In the genomic region with DNA sequence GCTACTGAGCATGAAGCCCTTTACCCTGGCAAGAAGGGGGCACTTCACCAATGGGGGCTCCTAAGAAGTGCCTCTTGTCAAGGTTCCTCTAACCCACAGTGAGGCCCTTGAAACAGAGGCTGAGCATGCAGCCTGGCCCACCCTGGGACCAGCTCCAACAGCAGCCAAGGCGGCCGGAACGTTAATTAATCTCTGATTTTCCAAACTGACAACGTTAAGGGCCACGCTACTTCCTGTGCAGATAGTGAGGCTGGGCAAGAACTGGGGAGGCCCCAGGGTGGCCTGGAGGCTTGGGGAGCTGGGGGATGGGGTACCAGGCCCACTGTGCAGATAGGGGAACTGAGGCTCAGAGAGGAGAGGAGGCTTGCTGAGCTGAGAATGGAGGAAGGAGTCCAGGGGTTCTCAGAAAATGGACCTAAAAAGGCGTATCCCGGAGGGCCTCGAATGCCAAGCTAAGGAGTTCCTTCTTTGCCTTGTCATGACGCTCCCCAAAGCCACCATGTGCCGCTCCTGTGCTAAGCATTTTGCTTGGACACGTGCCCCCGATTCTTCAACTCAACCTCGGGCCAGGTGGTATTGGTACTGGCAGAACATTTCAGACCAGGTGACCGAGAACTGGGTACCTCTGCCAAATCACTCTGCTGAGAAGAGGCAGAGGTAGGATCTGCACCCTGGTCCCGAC, we compare ENCODE assay signal across 13 cellular contexts.
DNase-seq lines count a peak whose midpoint lies in the region; ATAC-seq and TF ChIP-seq lines count a peak whose summit lies in the region.
"Had no signal": no experiment of that assay in that cellular context is flagged by ENCODE, and none has a peak within 500 bp of the region (broad histone marks: within the 10 kb centered on the region; RNA-seq: fewer than 3 reads in every experiment).

No MANE protein-coding gene starts in this region.

- H3K27me3 Mint-ChIP-seq in activated naive CD4-positive, alpha-beta T cell treated with anti-CD3 and anti-CD28 coated beads, Interleukin-2, amount 10 ng/mL, durations not matched to agents 7 days and 5 days = no peaks in the 10 kb centered on the region
- no peaks in the 10 kb centered on the region for H3K27me3 Mint-ChIP-seq in type B pancreatic cell

- peak overlapping the region; percentile 35 to 81 for H3K18ac ChIP-seq in mesenchymal stem cell (ENCODE audit: low read depth in 1 of 2, low read length in 2 of 2)

- H3K9me3 ChIP-seq in mesenchymal stem cell (ENCODE audit: control insufficient read depth, low read length) = no peaks in the 10 kb centered on the region

- H3K27me3 ChIP-seq in brain microvascular endothelial cell (replicated peaks) (no peaks in the 10 kb centered on the region), mesenchymal stem cell (ENCODE audit: control insufficient read depth in 1 of 2, insufficient read depth in 1 of 2, low read length in 2 of 2) (no peaks in the 10 kb centered on the region)

- peak overlapping the region; percentile 79 for H3K9ac ChIP-seq in mesenchymal stem cell (ENCODE audit: low read length)

- no peak overlapping the region for H3K4me3 ChIP-seq in brain microvascular endothelial cell (ENCODE audit: low read depth, low read length)
- no peak overlapping the region for H3K4me3 ChIP-seq in mesenchymal stem cell (ENCODE audit: insufficient read depth in 1 of 2, low read depth in 1 of 2, low read length in 2 of 2)

- peak overlapping the region; percentile 75 for H3K27ac Mint-ChIP-seq in activated naive CD4-positive, alpha-beta T cell treated with anti-CD3 and anti-CD28 coated beads, Interleukin-2, amount 10 ng/mL, durations not matched to agents 7 days and 5 days
- H3K27ac Mint-ChIP-seq in activated naive CD4-positive, alpha-beta T cell treated with anti-CD3 and anti-CD28 coated beads, Interleukin-2, amount 50 U/mL, for 72 hours = no peak overlapping the region
- peak overlapping the region; percentile 89 for H3K27ac Mint-ChIP-seq in type B pancreatic cell

- H3K79me1 ChIP-seq in mesenchymal stem cell (replicated peaks; ENCODE audit: low read length, poor library complexity, severe bottlenecking) = no peaks in the 10 kb centered on the region

- H3K9me3 Mint-ChIP-seq in activated naive CD4-positive, alpha-beta T cell treated with anti-CD3 and anti-CD28 coated beads, Interleukin-2, amount 10 ng/mL, durations not matched to agents 7 days and 5 days = no peaks in the 10 kb centered on the region
- H3K9me3 Mint-ChIP-seq in activated naive CD4-positive, alpha-beta T cell treated with anti-CD3 and anti-CD28 coated beads, Interleukin-2, amount 50 U/mL, for 72 hours = no peaks in the 10 kb centered on the region
- H3K9me3 Mint-ChIP-seq in type B pancreatic cell = no peaks in the 10 kb centered on the region

- H3K14ac ChIP-seq in mesenchymal stem cell (ENCODE audit: low read length in 2 of 2) = peak overlapping the region in 1 of 2 experiments; percentile 12

- no peak for TF ChIP-seq CTCF in brain microvascular endothelial cell (IDR thresholded peaks at IDR 0.05; ENCODE audit: low read depth, low read length, missing control alignments)
- TF ChIP-seq CTCF in type B pancreatic cell (conservative IDR thresholded peaks at IDR 0.05) = no peak

- H4K8ac ChIP-seq in mesenchymal stem cell (ENCODE audit: low read length) = peak overlapping the region; percentile 81

- no peak overlapping the region for H3K23ac ChIP-seq in mesenchymal stem cell (ENCODE audit: low read length in 2 of 2)

- peaks cover 83% of the 10 kb centered on the region for H3K4me1 ChIP-seq in mesenchymal stem cell (ENCODE audit: control insufficient read depth, insufficient read depth, low read depth, low read length)

- H2BK15ac ChIP-seq in mesenchymal stem cell (ENCODE audit: low read depth, poor library complexity, severe bottlenecking) = no peak overlapping the region

- intact Hi-C loops in sciatic nerve (cut with DNase I) = no loop called here

- H4K91ac ChIP-seq in mesenchymal stem cell (ENCODE audit: low read length) = peak overlapping the region; percentile 90

- peaks cover 4% of the 10 kb centered on the region for H3K36me3 Mint-ChIP-seq in activated naive CD4-positive, alpha-beta T cell treated with anti-CD3 and anti-CD28 coated beads, Interleukin-2, amount 10 ng/mL, durations not matched to agents 7 days and 5 days
- H3K36me3 Mint-ChIP-seq in activated naive CD4-positive, alpha-beta T cell treated with anti-CD3 and anti-CD28 coated beads, Interleukin-2, amount 50 U/mL, for 72 hours = no peaks in the 10 kb centered on the region
- peaks cover 4% of the 10 kb centered on the region for H3K36me3 Mint-ChIP-seq in type B pancreatic cell

- in situ Hi-C loops in brain microvascular endothelial cell (cut with HindIII; ENCODE audit: low pct_ligation_motif_present, low sequenced_read_pairs) = no loop called here

- peak overlapping the region; percentile 60 for H2BK5ac ChIP-seq in mesenchymal stem cell (ENCODE audit: low read depth, low read length, poor library complexity, severe bottlenecking)

- ATAC-seq in activated naive CD4-positive, alpha-beta T cell treated with anti-CD3 and anti-CD28 coated beads, Interleukin-2, amount 50 U/mL, for 72 hours = no peak
- ATAC-seq in sciatic nerve (no peak), GM19395 (IDR thresholded peaks at IDR 0.05; ENCODE audit: unreplicated experiment) (no peak)

- no peak overlapping the region for H2AFZ ChIP-seq in mesenchymal stem cell (ENCODE audit: low read depth, low read length)

- peak overlapping the region; percentile 72 for H3K27ac ChIP-seq in brain microvascular endothelial cell
- peak overlapping the region; percentile 66 for H3K27ac ChIP-seq in mesenchymal stem cell (ENCODE audit: low read length, poor library complexity, severe bottlenecking)

- peaks cover 18% of the 10 kb centered on the region for H3K36me3 ChIP-seq in brain microvascular endothelial cell (replicated peaks)
- peaks cover 28 to 53% of the 10 kb centered on the region in 2 experiments for H3K36me3 ChIP-seq in mesenchymal stem cell (ENCODE audit: control insufficient read depth in 1 of 2, insufficient read depth in 2 of 2, low read depth in 1 of 2, low read length in 2 of 2)

- DNase-seq in activated naive CD4-positive, alpha-beta T cell treated with anti-CD3 and anti-CD28 coated beads, Interleukin-2, amount 10 ng/mL, durations not matched to agents 7 days and 5 days = no peak
- DNase-seq in activated naive CD4-positive, alpha-beta T cell treated with anti-CD3 and anti-CD28 coated beads, Interleukin-2, amount 50 U/mL, for 72 hours (ENCODE audit: low spot score in 2 of 2) = no peak
- no peak for DNase-seq in brain microvascular endothelial cell
- peak; percentile 55 for DNase-seq in mesenchymal stem cell
- no peak for DNase-seq in type B pancreatic cell (ENCODE audit: extremely low spot score, unreplicated experiment)
- DNase-seq in DMS 273 treated with DMSO at 0.1 percent for 48 hours (lab: John Stamatoyannopoulos, UW) = no peak
- DNase-seq in sciatic nerve (ENCODE audit: low spot score) = no peak
- DNase-seq: amniotic stem cell, DMS79, NCI-H1436, NCI-H524, SHP77 treated with DMSO at 0.1 percent for 48 hours had no signal

- H2BK12ac ChIP-seq in mesenchymal stem cell (ENCODE audit: low read length in 2 of 2) = peak overlapping the region; percentile 43 to 56

- no peak overlapping the region for H3K4me2 ChIP-seq in mesenchymal stem cell (ENCODE audit: low read length, poor library complexity, severe bottlenecking)

- H3K4me1 Mint-ChIP-seq in activated naive CD4-positive, alpha-beta T cell treated with anti-CD3 and anti-CD28 coated beads, Interleukin-2, amount 10 ng/mL, durations not matched to agents 7 days and 5 days = peaks cover 11% of the 10 kb centered on the region
- peaks cover 32% of the 10 kb centered on the region for H3K4me1 Mint-ChIP-seq in type B pancreatic cell (ENCODE audit: unreplicated experiment)

- peak overlapping the region; percentile 58 for H2BK120ac ChIP-seq in mesenchymal stem cell (ENCODE audit: low read depth, low read length)

- no peak overlapping the region for H3K4me3 Mint-ChIP-seq in activated naive CD4-positive, alpha-beta T cell treated with anti-CD3 and anti-CD28 coated beads, Interleukin-2, amount 10 ng/mL, durations not matched to agents 7 days and 5 days
- no peak overlapping the region for H3K4me3 Mint-ChIP-seq in type B pancreatic cell

- CTCF ChIA-PET in activated naive CD4-positive, alpha-beta T cell treated with anti-CD3 and anti-CD28 coated beads, Interleukin-2, amount 10 ng/mL, durations not matched to agents 7 days and 5 days (lab: Charles Lee) = no interaction called here

- H2AK5ac ChIP-seq in mesenchymal stem cell (ENCODE audit: low read length, severe bottlenecking) = peak overlapping the region; percentile 93

- peak overlapping the region in 1 of 2 experiments; percentile 48 for H3K4ac ChIP-seq in mesenchymal stem cell (ENCODE audit: low read depth in 1 of 2, low read length in 2 of 2)

- WGBS in mesenchymal stem cell = 71% methylated on average over 15 of the region's 15 CpGs

Comparison
In these comparisons a context has a peak if more than half of its experiments do, and no peak if none do; other contexts are left out.
1. H3K27ac Mint-ChIP-seq: peak in activated naive CD4-positive, alpha-beta T cell treated with anti-CD3 and anti-CD28 coated beads, Interleukin-2, amount 10 ng/mL, durations not matched to agents 7 days and 5 days (single experiment) and type B pancreatic cell (single experiment); none in activated naive CD4-positive, alpha-beta T cell treated with anti-CD3 and anti-CD28 coated beads, Interleukin-2, amount 50 U/mL, for 72 hours (0 of 2).